ENCODE assay signal across 1 cellular context in the genomic region with DNA sequence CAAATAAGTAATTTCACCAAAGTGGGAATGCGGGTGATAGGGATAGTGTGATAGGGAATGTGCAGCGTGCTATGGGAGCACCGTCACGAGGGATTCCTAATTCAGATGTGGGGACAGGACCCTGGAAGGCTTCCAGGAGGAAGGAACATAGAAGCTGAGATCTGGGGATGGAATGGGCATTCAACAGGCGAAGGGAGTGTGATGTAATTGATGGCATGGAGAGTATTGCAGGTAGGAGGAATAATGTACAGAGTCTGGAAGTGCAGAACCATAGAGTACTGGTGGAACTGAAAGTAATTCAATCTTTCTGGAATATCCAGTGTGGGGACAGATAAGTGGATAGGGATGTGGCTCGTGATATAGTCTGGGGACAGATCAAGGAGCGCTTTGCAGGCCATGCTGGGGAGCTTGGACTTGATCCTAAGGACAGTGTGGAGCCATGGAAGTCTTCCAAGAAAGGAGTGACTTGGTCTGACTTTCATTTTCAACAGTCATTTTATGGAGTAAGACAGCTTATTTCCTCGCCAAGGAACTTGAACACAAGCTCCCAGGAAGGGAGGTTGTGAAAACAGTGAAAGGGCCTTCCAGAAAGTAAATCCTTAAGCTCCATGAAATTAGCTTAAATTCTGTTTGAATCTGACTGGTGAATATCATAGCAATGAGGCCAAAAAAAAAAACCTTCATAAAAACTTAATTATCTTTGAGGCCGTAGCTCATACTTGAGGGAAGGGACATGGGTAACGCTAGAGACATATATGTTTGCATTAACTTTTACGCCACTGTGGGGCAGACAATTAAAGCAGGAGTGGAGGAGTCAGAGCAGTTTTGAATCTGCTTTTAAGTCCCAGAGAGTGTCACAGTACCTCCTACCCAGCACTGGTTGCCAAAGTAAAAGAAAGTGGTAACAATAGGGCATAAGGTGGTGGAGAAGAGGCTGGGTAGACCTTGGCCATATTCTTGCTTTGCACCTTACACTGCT.
TF ChIP-seq lines count a peak whose summit lies in the region.

No MANE protein-coding gene starts in this region.

TF ChIP-seq in SK-N-SH, 30 proteins besides CTCF, POLR2A, EP300 and RAD21 (continued from another document):
- TF ChIP-seq ZBTB33 (IDR thresholded peaks at IDR 0.05; ENCODE audit: borderline replicate concordance, low read depth), result no peak
- no peak for TF ChIP-seq RFX5 (IDR thresholded peaks at IDR 0.05; ENCODE audit: low read length)
